20 cellular contexts compared by ENCODE assay signal in the genomic region with DNA sequence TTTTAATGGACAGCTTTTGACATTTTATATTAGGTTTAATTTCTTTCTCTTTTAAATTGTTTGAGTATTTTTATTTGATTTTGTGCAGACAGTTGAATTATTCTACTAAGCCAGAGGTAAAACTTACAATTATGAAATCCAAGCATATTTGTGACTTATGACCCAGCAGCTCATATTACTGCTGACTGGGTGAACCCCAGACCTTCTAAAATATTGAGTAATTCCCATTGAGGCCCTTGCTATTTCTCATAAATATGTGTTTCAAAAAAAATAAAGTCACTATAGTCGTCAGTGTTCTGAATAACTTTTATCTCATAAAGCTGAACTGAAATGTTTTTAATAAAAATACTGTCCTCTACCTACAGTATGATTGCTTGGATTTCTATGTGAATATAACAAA.
"Had no signal": no experiment of that assay in that cellular context is flagged by ENCODE, and none has a peak within 500 bp of the region (broad histone marks: within the 10 kb centered on the region; RNA-seq: fewer than 3 reads in every experiment).

No MANE protein-coding gene starts in this region.

- DNase-seq: activated CD8-positive, alpha-beta memory T cell treated with anti-CD3 and anti-CD28 coated beads for 24 hours; activated CD8-positive, alpha-beta memory T cell treated with anti-CD3 and anti-CD28 coated beads, Interleukin-2, amount 50 U/mL, for 48 hours; activated effector memory CD4-positive, alpha-beta T cell treated with Interleukin-2 at 50 U/mL for 16 hours; activated naive CD4-positive, alpha-beta T cell treated with anti-CD3 and anti-CD28 coated beads, Interleukin-2, amount 10 ng/mL, durations not matched to agents 7 days and 5 days; activated T-cell treated with anti-CD3 and anti-CD28 coated beads, Interleukin-2, amount 50 U/mL, for 48 hours; effector memory CD8-positive, alpha-beta T cell; esophagus squamous epithelium; heart left ventricle; left ventricle myocardium inferior; mucosa of descending colon; naive thymus-derived CD4-positive, alpha-beta T cell; stimulated activated CD4-positive, alpha-beta T cell treated with anti-CD3 and anti-CD28 coated beads, Interleukin-4, amount 100 ng/mL, for 4 hours; stimulated activated naive B cell treated with anti-CD40 and anti-IgM and Interleukin-4, amounts not matched to agents 10 μg/mL and 1 μg/mL and 100 μg/mL, for 72 hours; T1000; thyroid gland had no signal

- H3K27ac ChIP-seq: esophagus squamous epithelium, gastroesophageal sphincter, heart left ventricle, left ventricle myocardium inferior, neural progenitor cell, prostate gland, right atrium auricular region, thyroid gland had no signal

- H3K36me3 ChIP-seq: esophagus squamous epithelium, gastroesophageal sphincter, heart left ventricle, left ventricle myocardium inferior, neural progenitor cell, prostate gland, right atrium auricular region, thyroid gland had no signal

- H3K27me3 ChIP-seq: esophagus squamous epithelium, gastroesophageal sphincter, heart left ventricle, neural progenitor cell, right atrium auricular region, thyroid gland had no signal

- H3K9me3 ChIP-seq: esophagus squamous epithelium, gastroesophageal sphincter, heart left ventricle, mucosa of descending colon, prostate gland, right atrium auricular region, thyroid gland had no signal

- H3K4me3 ChIP-seq: esophagus squamous epithelium, gastroesophageal sphincter, heart left ventricle, left ventricle myocardium inferior, mucosa of descending colon, neural progenitor cell, prostate gland, right atrium auricular region, thyroid gland had no signal

- H3K4me1 ChIP-seq: esophagus squamous epithelium, neural progenitor cell, prostate gland, right atrium auricular region, thyroid gland had no signal

- ATAC-seq: activated CD4-positive, CD25-positive, alpha-beta regulatory T cell treated with anti-CD3 and anti-CD28 coated beads, Interleukin-2, amount 50 U/mL, for 24 hours; effector memory CD8-positive, alpha-beta T cell; gastroesophageal sphincter; heart left ventricle; mucosa of descending colon; naive thymus-derived CD4-positive, alpha-beta T cell; stimulated activated naive B cell treated with anti-CD40 and anti-IgM and Interleukin-4, amounts not matched to agents 10 μg/mL and 1 μg/mL and 100 μg/mL, for 72 hours had no signal
